8 cellular contexts compared by ENCODE assay signal in genomic region chr5:23820764-23821471, GRCh38.
DNase-seq lines count a peak whose midpoint lies in the region; ATAC-seq and TF ChIP-seq lines count a peak whose summit lies in the region.

No MANE protein-coding gene starts in this region.

- CTCF ChIA-PET in Panc1 (lab: Charles Lee): interaction anchor here (0.6 to 1.0 kb wide), 2 partner anchors 14 to 289 kb away, joined by 3 read pairs; no protein-coding TSS in a partner anchor

- H3K4me3 ChIP-seq in Panc1 (ENCODE audit: low read depth in 2 of 2, low read length in 2 of 2) (no peak overlapping the region), coronary artery (no peak overlapping the region)

- no peaks in the 10 kb centered on the region for H3K9me3 ChIP-seq in Panc1 (ENCODE audit: control insufficient read depth, insufficient read depth, low read depth, low read length)

- H3K27me3 ChIP-seq in Panc1 (ENCODE audit: control insufficient read depth, insufficient read depth, low read length): no peaks in the 10 kb centered on the region

- in situ Hi-C loops in ACHN (cut with HindIII; ENCODE audit: low pct_ligation_motif_present, low pct_unique_long_range_greater_than_20kb, low sequenced_read_pairs): no loop called here
- in situ Hi-C loops in Panc1 (cut with HindIII; ENCODE audit: low pct_unique_long_range_greater_than_20kb, low sequenced_read_pairs): no loop called here

- H3K36me3 ChIP-seq in Panc1 (ENCODE audit: control insufficient read depth, insufficient read depth, low read length): no peaks in the 10 kb centered on the region

- POLR2A ChIA-PET in Panc1 (lab: Charles Lee): no interaction called here

- ATAC-seq in Panc1: peak; percentile 78

- intact Hi-C loops in Panc1 (cut with micrococcal nuclease; ENCODE audit: unreplicated experiment): loop anchor here (2.0 to 10.0 kb wide), 2 partner anchors 174 to 288 kb away; no protein-coding TSS in a partner anchor

- H3K4me1 ChIP-seq in Panc1 (ENCODE audit: control insufficient read depth, insufficient read depth, low read length): no peaks in the 10 kb centered on the region

- no peak overlapping the region for H3K27ac ChIP-seq in Panc1 (ENCODE audit: low read length)
- H3K27ac ChIP-seq in coronary artery: no peak overlapping the region

- BruUV-seq in Panc1 (replicated peaks; lab: Mats Ljungman, UMichigan): no TSS peak

- peak; percentile 65; the same call in 1 of the 2 replicates for TF ChIP-seq CTCF in Panc1 (IDR thresholded peaks at IDR 0.05)
- TF ChIP-seq CTCF in coronary artery (IDR thresholded peaks at IDR 0.05): no peak

- DNase-seq in ACHN (peak; percentile 55), HPDE6-E6E7 (ENCODE audit: extremely low spot score) (peak; percentile 49), Panc1 (ENCODE audit: low read depth, low spot score) (no peak), foreskin melanocyte (peak; percentile 45), T-helper 1 cell (no peak), coronary artery (ENCODE audit: low spot score) (no peak), activated gamma-delta T cell treated with Interleukin-2 at 50 U/mL for 16 hours (no peak)
- no peak for DNase-seq in activated CD8-positive, alpha-beta memory T cell treated with anti-CD3 and anti-CD28 coated beads, Interleukin-2, amount 50 U/mL, for 48 hours

Comparison
In these comparisons a context has a peak if more than half of its experiments do, and no peak if none do; other contexts are left out.
1. DNase-seq: peak in ACHN (single experiment), HPDE6-E6E7 (single experiment) and foreskin melanocyte (single experiment); none in Panc1 (single experiment), T-helper 1 cell (0 of 5), activated CD8-positive, alpha-beta memory T cell treated with anti-CD3 and anti-CD28 coated beads, Interleukin-2, amount 50 U/mL, for 48 hours (single experiment), coronary artery (single experiment) and activated gamma-delta T cell treated with Interleukin-2 at 50 U/mL for 16 hours (single experiment).